Comparison of ENCODE assay signal across 10 cellular contexts in genomic region chr9:123321874-123322770, GRCh38. TPM values are rescaled to one million over a fixed set of nuclear protein-coding genes. Genes with fewer than 3 reads are reported as not detected.
DNase-seq lines count a peak whose midpoint lies in the region; ATAC-seq and TF ChIP-seq lines count a peak whose summit lies in the region.
"Had no signal": no experiment of that assay in that cellular context is flagged by ENCODE, and none has a peak within 500 bp of the region (broad histone marks: within the 10 kb centered on the region; RNA-seq: fewer than 3 reads in every experiment).

No MANE protein-coding gene starts in this region.

- TF ChIP-seq CTCF in cardiac muscle cell (IDR thresholded peaks at IDR 0.05; ENCODE audit: low read depth, low read length) (no peak), body of pancreas (IDR thresholded peaks at IDR 0.05) (no peak), lower lobe of right lung (IDR thresholded peaks at IDR 0.05) (no peak)

- no peaks in the 10 kb centered on the region for H3K36me3 ChIP-seq in cardiac muscle cell
- H3K36me3 ChIP-seq in body of pancreas (replicated peaks in 1 of 2; ENCODE audit: insufficient read depth in 1 of 2, low read depth in 2 of 2), result no peaks in the 10 kb centered on the region
- no peaks in the 10 kb centered on the region for H3K36me3 ChIP-seq in aorta (ENCODE audit: control insufficient read depth in 1 of 2, insufficient read depth in 2 of 2, low read length in 1 of 2)
- H3K36me3 ChIP-seq in lower lobe of right lung, result no peaks in the 10 kb centered on the region

- H3K27ac ChIP-seq in cardiac muscle cell (peak overlapping the region; percentile 16), body of pancreas (no peak overlapping the region), aorta (ENCODE audit: low read depth in 1 of 2, low read length in 2 of 2) (no peak overlapping the region), lower lobe of right lung (no peak overlapping the region)

- H3K9me3 ChIP-seq in cardiac muscle cell (ENCODE audit: low read depth) (no peaks in the 10 kb centered on the region), body of pancreas (no peaks in the 10 kb centered on the region), aorta (ENCODE audit: control insufficient read depth, low read length) (no peaks in the 10 kb centered on the region), lower lobe of right lung (no peaks in the 10 kb centered on the region)

- peaks cover 41% of the 10 kb centered on the region for H3K4me1 Mint-ChIP-seq in activated T-helper 1 cell treated with anti-CD3 and anti-CD28 coated beads, Interleukin-12 subunit alpha, Interleukin-12 subunit beta, Interleukin-2, Interleukin-4 antibody, amounts not matched to agents 30 ng/mL and 10 ng/mL and 1 ng/mL, durations not matched to agents 14 hours and 24 hours and 36 hours (ENCODE audit: low read depth)
- H3K4me1 Mint-ChIP-seq in stimulated activated naive CD8-positive, alpha-beta T cell treated with anti-CD3 and anti-CD28 coated beads, Interleukin-15, amount 100 ng/mL, for 72 hours, result peaks cover 72% of the 10 kb centered on the region

- WGBS in body of pancreas, 2 donors, result 82 to 88% methylated on average over 6 of the region's 6 CpGs
- 89% methylated on average over 6 of the region's 6 CpGs for WGBS in aorta, 2 donors

- no peak for ATAC-seq in left ventricle myocardium superior
- ATAC-seq in HG02981 (IDR thresholded peaks at IDR 0.05; ENCODE audit: unreplicated experiment), result peak; percentile 21
- peak; percentile 3 for ATAC-seq in stimulated activated naive CD8-positive, alpha-beta T cell treated with anti-CD3 and anti-CD28 coated beads, Interleukin-15, amount 100 ng/mL, for 72 hours
- no peak for ATAC-seq in body of pancreas
- ATAC-seq in aorta (ENCODE audit: low FRiP score), result no peak
- no peak for ATAC-seq in lower lobe of right lung

- H3K4me1 ChIP-seq in cardiac muscle cell (ENCODE audit: low read depth) (peaks cover 9% of the 10 kb centered on the region), body of pancreas (peaks cover 9% of the 10 kb centered on the region), aorta (ENCODE audit: control insufficient read depth in 1 of 2, insufficient read depth in 2 of 2, low read length in 2 of 2) (no peaks in the 10 kb centered on the region), lower lobe of right lung (peaks cover 46% of the 10 kb centered on the region)

- H3K27me3 Mint-ChIP-seq in activated T-helper 1 cell treated with anti-CD3 and anti-CD28 coated beads, Interleukin-12 subunit alpha, Interleukin-12 subunit beta, Interleukin-2, Interleukin-4 antibody, amounts not matched to agents 30 ng/mL and 10 ng/mL and 1 ng/mL, durations not matched to agents 14 hours and 24 hours and 36 hours (ENCODE audit: insufficient read depth), result peaks cover 6% of the 10 kb centered on the region
- H3K27me3 Mint-ChIP-seq in stimulated activated naive CD8-positive, alpha-beta T cell treated with anti-CD3 and anti-CD28 coated beads, Interleukin-15, amount 100 ng/mL, for 72 hours, result no peaks in the 10 kb centered on the region

- TF ChIP-seq POLR2A in body of pancreas (IDR thresholded peaks at IDR 0.05), result no peak

- intact Hi-C loops in left ventricle myocardium superior (cut with micrococcal nuclease) (no loop called here), body of pancreas (cut with DNase I) (no loop called here), aorta (cut with DNase I) (no loop called here), lower lobe of right lung (cut with DNase I) (no loop called here)
- intact Hi-C loops in activated T-helper 1 cell treated with anti-CD3 and anti-CD28 coated beads, Interleukin-12 subunit alpha, Interleukin-12 subunit beta, Interleukin-2, Interleukin-4 antibody, amounts not matched to agents 30 ng/mL and 10 ng/mL and 1 ng/mL, durations not matched to agents 14 hours and 24 hours and 36 hours (cut with micrococcal nuclease), result loop anchor here (1.0 kb wide), 1 partner anchor 97 kb away; no protein-coding TSS in a partner anchor

- DNase-seq in cardiac muscle cell (ENCODE audit: low read depth in 1 of 2, low spot score in 1 of 2), result no peak
- no peak for DNase-seq in left ventricle myocardium superior
- DNase-seq in activated T-helper 1 cell treated with anti-CD3 and anti-CD28 coated beads, Interleukin-12 subunit alpha, Interleukin-12 subunit beta, Interleukin-2, Interleukin-4 antibody, amounts not matched to agents 30 ng/mL and 10 ng/mL and 1 ng/mL, durations not matched to agents 14 hours and 24 hours and 36 hours (ENCODE audit: low spot score), result no peak
- DNase-seq in stimulated activated naive CD8-positive, alpha-beta T cell treated with anti-CD3 and anti-CD28 coated beads, Interleukin-15, amount 100 ng/mL, for 72 hours, result no peak
- no peak for DNase-seq in body of pancreas
- no peak for DNase-seq in aorta
- DNase-seq in lower lobe of right lung, result no peak

- no peaks in the 10 kb centered on the region for H3K9me3 Mint-ChIP-seq in activated T-helper 1 cell treated with anti-CD3 and anti-CD28 coated beads, Interleukin-12 subunit alpha, Interleukin-12 subunit beta, Interleukin-2, Interleukin-4 antibody, amounts not matched to agents 30 ng/mL and 10 ng/mL and 1 ng/mL, durations not matched to agents 14 hours and 24 hours and 36 hours
- H3K9me3 Mint-ChIP-seq in stimulated activated naive CD8-positive, alpha-beta T cell treated with anti-CD3 and anti-CD28 coated beads, Interleukin-15, amount 100 ng/mL, for 72 hours, result no peaks in the 10 kb centered on the region

- H3K27ac Mint-ChIP-seq in activated T-helper 1 cell treated with anti-CD3 and anti-CD28 coated beads, Interleukin-12 subunit alpha, Interleukin-12 subunit beta, Interleukin-2, Interleukin-4 antibody, amounts not matched to agents 30 ng/mL and 10 ng/mL and 1 ng/mL, durations not matched to agents 14 hours and 24 hours and 36 hours, result peak overlapping the region; percentile 80
- H3K27ac Mint-ChIP-seq in stimulated activated naive CD8-positive, alpha-beta T cell treated with anti-CD3 and anti-CD28 coated beads, Interleukin-15, amount 100 ng/mL, for 72 hours, result peak overlapping the region; percentile 94 to 98

- no peaks in the 10 kb centered on the region for H3K27me3 ChIP-seq in cardiac muscle cell
- H3K27me3 ChIP-seq in body of pancreas, result no peaks in the 10 kb centered on the region
- no peaks in the 10 kb centered on the region for H3K27me3 ChIP-seq in aorta (ENCODE audit: control insufficient read depth in 1 of 2, insufficient read depth in 2 of 2, low read length in 1 of 2)
- no peaks in the 10 kb centered on the region for H3K27me3 ChIP-seq in lower lobe of right lung (ENCODE audit: low read depth)

- no peaks in the 10 kb centered on the region for H3K36me3 Mint-ChIP-seq in activated T-helper 1 cell treated with anti-CD3 and anti-CD28 coated beads, Interleukin-12 subunit alpha, Interleukin-12 subunit beta, Interleukin-2, Interleukin-4 antibody, amounts not matched to agents 30 ng/mL and 10 ng/mL and 1 ng/mL, durations not matched to agents 14 hours and 24 hours and 36 hours (ENCODE audit: low read depth)

- peak overlapping the region; percentile 70 for H3K4me3 Mint-ChIP-seq in activated T-helper 1 cell treated with anti-CD3 and anti-CD28 coated beads, Interleukin-12 subunit alpha, Interleukin-12 subunit beta, Interleukin-2, Interleukin-4 antibody, amounts not matched to agents 30 ng/mL and 10 ng/mL and 1 ng/mL, durations not matched to agents 14 hours and 24 hours and 36 hours
- H3K4me3 Mint-ChIP-seq in stimulated activated naive CD8-positive, alpha-beta T cell treated with anti-CD3 and anti-CD28 coated beads, Interleukin-15, amount 100 ng/mL, for 72 hours, result peak overlapping the region; percentile 57 to 74

- H3K4me3 ChIP-seq in cardiac muscle cell, result no peak overlapping the region
- no peak overlapping the region for H3K4me3 ChIP-seq in body of pancreas
- H3K4me3 ChIP-seq in aorta (ENCODE audit: low read length in 2 of 2), result no peak overlapping the region
- no peak overlapping the region for H3K4me3 ChIP-seq in lower lobe of right lung

RNA-seq across cellular contexts. Expression of gene CRB2, which starts 33.9 kb away (rescaled TPM):
- 46.3 and 91.7 TPM in 2 replicates for total RNA-seq in cardiac muscle cell
- 8.3 and 16.9 TPM in 2 replicates for polyA plus RNA-seq in cardiac muscle cell
- total RNA-seq in left ventricle myocardium superior, result 0.79 TPM
- not detected in 2 replicates for total RNA-seq in activated T-helper 1 cell treated with anti-CD3 and anti-CD28 coated beads, Interleukin-12 subunit alpha, Interleukin-12 subunit beta, Interleukin-2, Interleukin-4 antibody, amounts not matched to agents 30 ng/mL and 10 ng/mL and 1 ng/mL, durations not matched to agents 14 hours and 24 hours and 36 hours
- 1 to 10 TPM in 1 of 2 donors, under 1 TPM in 1; under 0.01 to 1.3 TPM for total RNA-seq in body of pancreas
- under 1 TPM in 1 of 2 donors, not detected in 1; 0.15 TPM for total RNA-seq in aorta
- polyA plus RNA-seq in aorta, result under 1 TPM in 1 of 2 donors, not detected in 1; 0.03 TPM
- total RNA-seq in lower lobe of right lung, result not detected
- total RNA-seq: dermis microvascular lymphatic vessel endothelial cell, NCI-H460 had no signal

RNA-seq across cellular contexts. Expression of gene STRBP, which starts 53.7 kb away (rescaled TPM):
- total RNA-seq in cardiac muscle cell (22.5 and 34.1 TPM in 2 replicates), left ventricle myocardium superior (21.3 TPM), body of pancreas (10 to 100 TPM; 11.5 to 13.5 TPM), aorta (10 to 100 TPM in 1 of 2 donors, 1 to 10 TPM in 1; 6.8 to 10.3 TPM), lower lobe of right lung (23.7 TPM)
- polyA plus RNA-seq in cardiac muscle cell (42.9 and 59.8 TPM in 2 replicates), aorta (10 to 100 TPM in 1 of 2 donors, 1 to 10 TPM in 1; 5.4 to 27.3 TPM)
- 22.1 and 24.2 TPM in 2 replicates for total RNA-seq in activated T-helper 1 cell treated with anti-CD3 and anti-CD28 coated beads, Interleukin-12 subunit alpha, Interleukin-12 subunit beta, Interleukin-2, Interleukin-4 antibody, amounts not matched to agents 30 ng/mL and 10 ng/mL and 1 ng/mL, durations not matched to agents 14 hours and 24 hours and 36 hours

Comparison
In these comparisons a context has a peak if more than half of its experiments do, and no peak if none do; other contexts are left out.
1. RNA of gene CRB2, which starts 33.9 kb away (total RNA-seq): 46.3 to 91.7 TPM in cardiac muscle cell; under 0.01 to 1.3 TPM in body of pancreas, 0.79 TPM in left ventricle myocardium superior (single experiment), 0.15 TPM in aorta, not detected in lower lobe of right lung (single experiment) and not detected in activated T-helper 1 cell treated with anti-CD3 and anti-CD28 coated beads, Interleukin-12 subunit alpha, Interleukin-12 subunit beta, Interleukin-2, Interleukin-4 antibody, amounts not matched to agents 30 ng/mL and 10 ng/mL and 1 ng/mL, durations not matched to agents 14 hours and 24 hours and 36 hours; every median in the first group is over 10 times any median in the second.
2. ATAC-seq: peak in HG02981 (single experiment) and stimulated activated naive CD8-positive, alpha-beta T cell treated with anti-CD3 and anti-CD28 coated beads, Interleukin-15, amount 100 ng/mL, for 72 hours (single experiment); none in left ventricle myocardium superior (single experiment), body of pancreas (single experiment), aorta (single experiment) and lower lobe of right lung (0 of 2).